In the genomic region with DNA sequence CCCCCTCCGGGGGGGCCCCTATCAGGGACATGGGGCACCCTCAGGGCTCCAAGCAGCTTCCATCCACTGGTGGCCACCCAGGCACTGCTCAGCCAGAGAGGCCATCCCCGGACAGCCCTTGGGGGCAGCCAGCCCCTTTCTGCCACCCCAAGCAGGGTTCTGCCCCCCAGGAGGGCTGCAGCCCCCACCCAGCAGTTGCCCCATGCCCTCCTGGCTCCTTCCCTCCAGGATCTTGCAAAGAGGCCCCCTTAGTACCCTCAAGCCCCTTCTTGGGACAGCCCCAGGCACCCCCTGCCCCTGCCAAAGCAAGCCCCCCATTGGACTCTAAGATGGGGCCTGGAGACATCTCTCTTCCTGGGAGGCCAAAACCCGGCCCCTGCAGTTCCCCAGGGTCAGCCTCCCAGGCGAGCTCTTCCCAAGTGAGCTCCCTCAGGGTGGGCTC, we compare ENCODE assay signal across 17 cellular contexts. TPM values are rescaled to one million over a fixed set of nuclear protein-coding genes. Genes with fewer than 3 reads are reported as not detected.
A peak's percentile ranks its signal among the peaks of the same experiment; 100 is the strongest.
DNase-seq lines count a peak whose midpoint lies in the region; ATAC-seq and TF ChIP-seq lines count a peak whose summit lies in the region.
"Had no signal": no experiment of that assay in that cellular context is flagged by ENCODE, and none has a peak within 500 bp of the region (broad histone marks: within the 10 kb centered on the region; RNA-seq: fewer than 3 reads in every experiment).

No MANE protein-coding gene starts in this region.

- no peak for TF ChIP-seq EP300 in suprapubic skin (IDR thresholded peaks at IDR 0.05)

- no peaks in the 10 kb centered on the region for H3K9me3 ChIP-seq in cardiac muscle cell (ENCODE audit: low read depth)
- H3K9me3 ChIP-seq in HEK293 (ENCODE audit: control insufficient read depth, insufficient read depth, low read depth, low read length): no peaks in the 10 kb centered on the region
- H3K9me3 ChIP-seq in lower lobe of right lung: no peaks in the 10 kb centered on the region
- H3K9me3 ChIP-seq in upper lobe of right lung: no peaks in the 10 kb centered on the region
- no peaks in the 10 kb centered on the region for H3K9me3 ChIP-seq in suprapubic skin
- H3K9me3 ChIP-seq: Caco-2 had no signal

- H3K27ac ChIP-seq in cardiac muscle cell (peak overlapping the region; percentile 48), HEK293 (ENCODE audit: extremely low read depth, low read depth, low read length) (no peak overlapping the region), lower lobe of right lung (no peak overlapping the region), upper lobe of right lung (no peak overlapping the region), suprapubic skin (no peak overlapping the region)
- H3K27ac ChIP-seq: 22Rv1 had no signal

- no peaks in the 10 kb centered on the region for H3K27me3 ChIP-seq in cardiac muscle cell
- H3K27me3 ChIP-seq in lower lobe of right lung (ENCODE audit: low read depth): no peaks in the 10 kb centered on the region
- no peaks in the 10 kb centered on the region for H3K27me3 ChIP-seq in upper lobe of right lung
- H3K27me3 ChIP-seq in suprapubic skin: no peaks in the 10 kb centered on the region

- CTCF ChIA-PET in HEK293 (lab: Yijun Ruan, JAX): no interaction called here

- no peak for ATAC-seq in lower lobe of right lung
- no peak for ATAC-seq in upper lobe of right lung
- no peak for ATAC-seq in HG02588 (IDR thresholded peaks at IDR 0.05; ENCODE audit: unreplicated experiment)

- no peak for TF ChIP-seq CTCF in cardiac muscle cell (IDR thresholded peaks at IDR 0.05; ENCODE audit: low read depth, low read length)
- no peak for TF ChIP-seq CTCF in HEK293 (tag by site-specific recombination; IDR thresholded peaks at IDR 0.05)
- no peak for TF ChIP-seq CTCF in lower lobe of right lung (IDR thresholded peaks at IDR 0.05)
- TF ChIP-seq CTCF in upper lobe of right lung (IDR thresholded peaks at IDR 0.05): no peak
- TF ChIP-seq CTCF in suprapubic skin (IDR thresholded peaks at IDR 0.05): no peak

- H3K4me1 ChIP-seq in cardiac muscle cell (ENCODE audit: low read depth): peaks cover 45% of the 10 kb centered on the region
- H3K4me1 ChIP-seq in HEK293 (ENCODE audit: control insufficient read depth, insufficient read depth, low read length): no peaks in the 10 kb centered on the region
- no peaks in the 10 kb centered on the region for H3K4me1 ChIP-seq in lower lobe of right lung
- H3K4me1 ChIP-seq in upper lobe of right lung: no peaks in the 10 kb centered on the region
- peaks cover 10% of the 10 kb centered on the region for H3K4me1 ChIP-seq in suprapubic skin

- no peak overlapping the region for H3K4me3 ChIP-seq in cardiac muscle cell
- no peak overlapping the region for H3K4me3 ChIP-seq in HEK293 (ENCODE audit: low read depth, low read length)
- H3K4me3 ChIP-seq in lower lobe of right lung: no peak overlapping the region
- no peak overlapping the region for H3K4me3 ChIP-seq in upper lobe of right lung
- H3K4me3 ChIP-seq in suprapubic skin: no peak overlapping the region

- H3K36me3 ChIP-seq in cardiac muscle cell: peaks cover 32% of the 10 kb centered on the region
- no peaks in the 10 kb centered on the region for H3K36me3 ChIP-seq in HEK293 (ENCODE audit: control insufficient read depth in 2 of 2, insufficient read depth in 1 of 2, low read length in 2 of 2)
- H3K36me3 ChIP-seq in lower lobe of right lung: no peaks in the 10 kb centered on the region
- H3K36me3 ChIP-seq in upper lobe of right lung: no peaks in the 10 kb centered on the region
- no peaks in the 10 kb centered on the region for H3K36me3 ChIP-seq in suprapubic skin

- WGBS in suprapubic skin: 80% methylated on average over 2 of the region's 4 CpGs

- TF ChIP-seq POLR2A in suprapubic skin (IDR thresholded peaks at IDR 0.05): no peak

- intact Hi-C loops in cardiac septum (cut with DNase I) (no loop called here), lower lobe of right lung (cut with DNase I) (no loop called here), upper lobe of right lung (cut with DNase I) (no loop called here)

- DNase-seq in cardiac muscle cell (ENCODE audit: low read depth in 1 of 2, low spot score in 1 of 2) (no peak), cardiac septum (ENCODE audit: low spot score) (no peak), lower lobe of right lung (peak; percentile 28), upper lobe of right lung (peak; percentile 63), suprapubic skin (ENCODE audit: low spot score in 2 of 2) (no peak), ureter (ENCODE audit: low spot score) (no peak)
- DNase-seq: GDM1, GOT3, NCI-H1694, NCI-H2081 treated with DMSO at 0.1 percent for 48 hours had no signal

- POLR2A ChIA-PET in HEK293 (lab: Yijun Ruan, JAX): no interaction called here

TF ChIP-seq in HEK293, 187 proteins besides CTCF, POLR2A, EP300 and RAD21 (continues in another document):
- peak; percentile 91 for TF ChIP-seq GLIS2 (tag by site-specific recombination; IDR thresholded peaks at IDR 0.05)
- no peak for TF ChIP-seq ZNF629 (tag by site-specific recombination; IDR thresholded peaks at IDR 0.05)
- no peak for TF ChIP-seq ZNF433 (tag by site-specific recombination; IDR thresholded peaks at IDR 0.05; ENCODE audit: low read depth)
- TF ChIP-seq, protein P1, sequence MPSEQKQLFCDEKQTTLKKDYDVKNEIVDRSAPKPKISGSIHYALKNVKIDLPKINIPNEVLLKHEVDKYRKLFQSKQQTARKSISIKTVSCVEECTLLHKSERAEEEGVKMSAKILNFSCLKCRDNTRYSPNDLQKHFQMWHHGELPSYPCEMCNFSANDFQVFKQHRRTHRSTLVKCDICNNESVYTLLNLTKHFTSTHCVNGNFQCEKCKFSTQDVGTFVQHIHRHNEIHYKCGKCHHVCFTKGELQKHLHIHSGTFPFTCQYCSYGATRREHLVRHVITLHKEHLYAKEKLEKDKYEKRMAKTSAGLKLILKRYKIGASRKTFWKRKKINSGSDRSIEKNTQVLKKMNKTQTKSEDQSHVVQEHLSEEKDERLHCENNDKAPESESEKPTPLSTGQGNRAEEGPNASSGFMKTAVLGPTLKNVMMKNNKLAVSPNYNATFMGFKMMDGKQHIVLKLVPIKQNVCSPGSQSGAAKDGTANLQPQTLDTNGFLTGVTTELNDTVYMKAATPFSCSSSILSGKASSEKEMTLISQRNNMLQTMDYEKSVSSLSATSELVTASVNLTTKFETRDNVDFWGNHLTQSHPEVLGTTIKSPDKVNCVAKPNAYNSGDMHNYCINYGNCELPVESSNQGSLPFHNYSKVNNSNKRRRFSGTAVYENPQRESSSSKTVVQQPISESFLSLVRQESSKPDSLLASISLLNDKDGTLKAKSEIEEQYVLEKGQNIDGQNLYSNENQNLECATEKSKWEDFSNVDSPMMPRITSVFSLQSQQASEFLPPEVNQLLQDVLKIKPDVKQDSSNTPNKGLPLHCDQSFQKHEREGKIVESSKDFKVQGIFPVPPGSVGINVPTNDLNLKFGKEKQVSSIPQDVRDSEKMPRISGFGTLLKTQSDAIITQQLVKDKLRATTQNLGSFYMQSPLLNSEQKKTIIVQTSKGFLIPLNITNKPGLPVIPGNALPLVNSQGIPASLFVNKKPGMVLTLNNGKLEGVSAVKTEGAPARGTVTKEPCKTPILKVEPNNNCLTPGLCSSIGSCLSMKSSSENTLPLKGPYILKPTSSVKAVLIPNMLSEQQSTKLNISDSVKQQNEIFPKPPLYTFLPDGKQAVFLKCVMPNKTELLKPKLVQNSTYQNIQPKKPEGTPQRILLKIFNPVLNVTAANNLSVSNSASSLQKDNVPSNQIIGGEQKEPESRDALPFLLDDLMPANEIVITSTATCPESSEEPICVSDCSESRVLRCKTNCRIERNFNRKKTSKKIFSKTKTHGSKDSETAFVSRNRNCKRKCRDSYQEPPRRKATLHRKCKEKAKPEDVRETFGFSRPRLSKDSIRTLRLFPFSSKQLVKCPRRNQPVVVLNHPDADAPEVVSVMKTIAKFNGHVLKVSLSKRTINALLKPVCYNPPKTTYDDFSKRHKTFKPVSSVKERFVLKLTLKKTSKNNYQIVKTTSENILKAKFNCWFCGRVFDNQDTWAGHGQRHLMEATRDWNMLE (tag by site-specific recombination; conservative IDR thresholded peaks at IDR 0.05; ENCODE audit: low read depth): no peak
- TF ChIP-seq ZNF585B (tag by site-specific recombination; IDR thresholded peaks at IDR 0.05): no peak
- TF ChIP-seq ZNF660 (tag by site-specific recombination; IDR thresholded peaks at IDR 0.05): no peak
- TF ChIP-seq, protein P2, sequence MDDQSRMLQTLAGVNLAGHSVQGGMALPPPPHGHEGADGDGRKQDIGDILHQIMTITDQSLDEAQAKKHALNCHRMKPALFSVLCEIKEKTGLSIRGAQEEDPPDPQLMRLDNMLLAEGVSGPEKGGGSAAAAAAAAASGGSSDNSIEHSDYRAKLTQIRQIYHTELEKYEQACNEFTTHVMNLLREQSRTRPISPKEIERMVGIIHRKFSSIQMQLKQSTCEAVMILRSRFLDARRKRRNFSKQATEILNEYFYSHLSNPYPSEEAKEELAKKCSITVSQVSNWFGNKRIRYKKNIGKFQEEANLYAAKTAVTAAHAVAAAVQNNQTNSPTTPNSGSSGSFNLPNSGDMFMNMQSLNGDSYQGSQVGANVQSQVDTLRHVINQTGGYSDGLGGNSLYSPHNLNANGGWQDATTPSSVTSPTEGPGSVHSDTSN (CRISPR knock-in tag; IDR thresholded peaks at IDR 0.05): no peak
- TF ChIP-seq ZIC2 (tag by site-specific recombination; IDR thresholded peaks at IDR 0.05): peak; percentile 42
- TF ChIP-seq ZNF473 (tag by site-specific recombination; IDR thresholded peaks at IDR 0.05): no peak
- no peak for TF ChIP-seq ZNF133 (tag by site-specific recombination; IDR thresholded peaks at IDR 0.05)
- no peak for TF ChIP-seq ZNF701 (tag by site-specific recombination; IDR thresholded peaks at IDR 0.05)

RNA-seq across cellular contexts. Expression of gene TRIM11, which starts 34.9 kb away (rescaled TPM):
- total RNA-seq in cardiac muscle cell: 32.4 and 43.2 TPM in 2 replicates
- 16.4 and 18.5 TPM in 2 replicates for polyA plus RNA-seq in cardiac muscle cell
- 7.3 TPM for total RNA-seq in cardiac septum
- total RNA-seq in lower lobe of right lung: 26.2 TPM
- total RNA-seq in upper lobe of right lung: 22.8 TPM
- 10 to 100 TPM; 24.7 to 34.6 (median 32.8) TPM for total RNA-seq in suprapubic skin
- total RNA-seq in ureter: 40.1 TPM

RNA-seq across cellular contexts. Expression of gene TRIM17, which starts 44.9 kb away (rescaled TPM):
- 6.7 and 17.9 TPM in 2 replicates for total RNA-seq in cardiac muscle cell
- 11.8 and 15.0 TPM in 2 replicates for polyA plus RNA-seq in cardiac muscle cell
- total RNA-seq in cardiac septum: 0.46 TPM
- 2.6 TPM for total RNA-seq in lower lobe of right lung
- total RNA-seq in upper lobe of right lung: 2.6 TPM
- 1 to 10 TPM; 1.2 to 3.8 (median 2.8) TPM for total RNA-seq in suprapubic skin
- total RNA-seq in ureter: 22.6 TPM
- total RNA-seq: Daoy, NCI-H460, RPMI7951 had no signal

Comparison
In these comparisons a context has a peak if more than half of its experiments do, and no peak if none do; other contexts are left out.
1. DNase-seq: peak in lower lobe of right lung (single experiment) and upper lobe of right lung (single experiment); none in cardiac muscle cell (0 of 2), cardiac septum (single experiment), suprapubic skin (0 of 2) and ureter (single experiment).